9 cellular contexts compared by ENCODE assay signal in the genomic region with DNA sequence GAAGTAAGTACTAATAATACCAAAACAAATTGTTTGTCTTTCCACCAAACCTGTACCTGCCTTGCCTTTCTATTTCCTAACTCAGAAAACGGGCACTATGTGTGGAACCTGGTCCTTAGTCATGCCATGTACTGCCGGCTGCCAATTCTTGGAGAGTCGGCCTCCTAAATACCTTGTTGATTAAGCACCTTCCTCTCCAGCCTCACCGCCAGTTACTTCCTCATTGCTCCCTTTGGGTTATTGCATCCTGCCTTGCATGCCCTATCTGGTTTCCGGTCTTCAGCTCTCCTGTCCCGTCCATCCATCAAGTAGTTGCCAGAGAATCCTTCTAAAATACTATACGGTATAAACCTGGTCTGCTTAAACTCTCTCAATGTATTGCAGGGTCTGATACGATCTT. TPM values are rescaled to one million over a fixed set of nuclear protein-coding genes. Genes with fewer than 3 reads are reported as not detected.
DNase-seq lines count a peak whose midpoint lies in the region; ATAC-seq and TF ChIP-seq lines count a peak whose summit lies in the region.
"Not testable (repeated sequence)": the region's sequence is repeated elsewhere in the genome, so short reads cannot be mapped to it uniquely, and the experiment has no call there.
"Had no signal": no experiment of that assay in that cellular context is flagged by ENCODE, and none has a peak within 500 bp of the region (broad histone marks: within the 10 kb centered on the region; RNA-seq: fewer than 3 reads in every experiment).

No MANE protein-coding gene starts in this region.

- not testable (repeated sequence) for H4K8ac ChIP-seq in neuronal stem cell (ENCODE audit: low read depth, low read length)

- H2BK12ac ChIP-seq in neuronal stem cell (ENCODE audit: low read length) = not testable (repeated sequence)

- intact Hi-C loops in A673 (cut with micrococcal nuclease; ENCODE audit: unreplicated experiment) = not testable (repeated sequence)

- H3K27me3 Mint-ChIP-seq in T-helper 17 cell; activated naive CD8-positive, alpha-beta T cell treated with anti-CD3 and anti-CD28 coated beads for 36 hours: not testable (repeated sequence)

- peaks cover 19% of the 10 kb centered on the region for H3K4me1 Mint-ChIP-seq in T-helper 17 cell
- peaks cover 36% of the 10 kb centered on the region for H3K4me1 Mint-ChIP-seq in activated naive CD8-positive, alpha-beta T cell treated with anti-CD3 and anti-CD28 coated beads for 36 hours

- POLR2A ChIA-PET in A673 (lab: Charles Lee; ENCODE audit: low non-redundant PET) = not testable (repeated sequence)

- not testable (repeated sequence) for BruUV-seq in A673 (replicated peaks; lab: Mats Ljungman, UMichigan)

- peak overlapping the region; percentile 97 for H3K4me3 Mint-ChIP-seq in T-helper 17 cell
- peak overlapping the region; percentile 86 for H3K4me3 Mint-ChIP-seq in activated naive CD8-positive, alpha-beta T cell treated with anti-CD3 and anti-CD28 coated beads for 36 hours

- H3K23ac ChIP-seq in neuronal stem cell (ENCODE audit: low read depth, low read length, poor library complexity) = not testable (repeated sequence)

- H3K79me2 ChIP-seq in KMS-11 (ENCODE audit: insufficient read depth, low read depth); hepatocyte: not testable (repeated sequence)

- not testable (repeated sequence) for H2BK15ac ChIP-seq in neuronal stem cell (ENCODE audit: low read length)

- CTCF ChIA-PET in A673 (lab: Charles Lee) = not testable (repeated sequence)

- H3K27ac ChIP-seq in A673 (ENCODE audit: low read depth, low read length, poor library complexity, severe bottlenecking); KMS-11; hepatocyte; neuronal stem cell (replicated peaks; ENCODE audit: low read length): not testable (repeated sequence)

- not testable (repeated sequence) for H3K9ac ChIP-seq in KMS-11; neuronal stem cell (ENCODE audit: low read depth, low read length, poor library complexity)

- H2BK5ac ChIP-seq in neuronal stem cell (ENCODE audit: low read length) = not testable (repeated sequence)

- not testable (repeated sequence) for H3K9me2 ChIP-seq in hepatocyte (replicated peaks; ENCODE audit: insufficient read depth)

- not testable (repeated sequence) for H3K9me3 Mint-ChIP-seq in activated naive CD8-positive, alpha-beta T cell treated with anti-CD3 and anti-CD28 coated beads for 36 hours

- not testable (repeated sequence) for H2BK120ac ChIP-seq in neuronal stem cell (ENCODE audit: low read depth, low read length)

- H3K4ac ChIP-seq in neuronal stem cell (ENCODE audit: low read length) = not testable (repeated sequence)

- not testable (repeated sequence) for H3K4me1 ChIP-seq in A673 (ENCODE audit: insufficient read depth, low read length, poor library complexity, severe bottlenecking); KMS-11 (ENCODE audit: low read depth, poor library complexity, severe bottlenecking); hepatocyte (ENCODE audit: insufficient read depth); neuronal stem cell (ENCODE audit: control insufficient read depth in 2 of 2, insufficient read depth in 1 of 2, low read depth in 1 of 2, low read length in 2 of 2)

- H3K9me3 ChIP-seq in A673 (ENCODE audit: low read depth, low read length, poor library complexity, severe bottlenecking); T-helper 17 cell (ENCODE audit: control insufficient read depth, low read length, poor library complexity, severe bottlenecking); hepatocyte (ENCODE audit: low read depth); neuronal stem cell (replicated peaks in 1 of 2; ENCODE audit: control insufficient read depth in 2 of 2, insufficient read depth in 1 of 2, low read depth in 1 of 2, low read length in 2 of 2): not testable (repeated sequence)

- not testable (repeated sequence) for DNase-seq in A673 (ENCODE audit: low spot score); T-helper 17 cell; activated naive CD8-positive, alpha-beta T cell treated with anti-CD3 and anti-CD28 coated beads for 36 hours; hepatocyte (ENCODE audit: low spot score); neuronal stem cell (ENCODE audit: low spot score)

- H3K36me3 ChIP-seq in A673 (ENCODE audit: insufficient read depth, low read length, poor library complexity, severe bottlenecking); KMS-11 (ENCODE audit: insufficient read depth); hepatocyte (replicated peaks; ENCODE audit: insufficient read depth, low read depth); neuronal stem cell (replicated peaks in 1 of 2; ENCODE audit: control insufficient read depth in 2 of 2, insufficient read depth in 2 of 2, low read length in 2 of 2): not testable (repeated sequence)

- not testable (repeated sequence) for H3K14ac ChIP-seq in neuronal stem cell (ENCODE audit: low read length)

- peak; percentile 37 for ATAC-seq in GM18907 (IDR thresholded peaks at IDR 0.05; ENCODE audit: unreplicated experiment)
- peak; percentile 25 for ATAC-seq in HG02623 (IDR thresholded peaks at IDR 0.05; ENCODE audit: unreplicated experiment)
- ATAC-seq in T-helper 17 cell = not testable (repeated sequence)

- peak overlapping the region; percentile 62 for H3K4me3 ChIP-seq in A673 (ENCODE audit: low read depth, low read length, poor library complexity, severe bottlenecking)
- peak overlapping the region; percentile 13 for H3K4me3 ChIP-seq in KMS-11 (IDR thresholded peaks at IDR 0.05; ENCODE audit: insufficient read depth, low read depth, low read length)
- not testable (repeated sequence) for H3K4me3 ChIP-seq in hepatocyte; neuronal stem cell (ENCODE audit: low read length in 2 of 2)

- not testable (repeated sequence) for H4K20me1 ChIP-seq in KMS-11 (ENCODE audit: insufficient read depth); hepatocyte (ENCODE audit: insufficient read depth, poor library complexity, severe bottlenecking)

- peak overlapping the region; percentile 97 for H3K27ac Mint-ChIP-seq in T-helper 17 cell
- H3K27ac Mint-ChIP-seq in activated naive CD8-positive, alpha-beta T cell treated with anti-CD3 and anti-CD28 coated beads for 36 hours = peak overlapping the region; percentile 12

- H3K4me2 ChIP-seq in KMS-11 (peak overlapping the region; percentile 62), hepatocyte (peak overlapping the region; percentile 81), neuronal stem cell (ENCODE audit: insufficient read depth, low read length, poor library complexity, severe bottlenecking) (peak overlapping the region; percentile 77)

- H2AFZ ChIP-seq in KMS-11 (ENCODE audit: low read depth); hepatocyte; neuronal stem cell (ENCODE audit: low read length): not testable (repeated sequence)

- not testable (repeated sequence) for H4K91ac ChIP-seq in neuronal stem cell (ENCODE audit: low read depth, low read length, poor library complexity)

- not testable (repeated sequence) for TF ChIP-seq CTCF in A673 (conservative IDR thresholded peaks at IDR 0.05; ENCODE audit: low read depth, low read length); KMS-11 (conservative IDR thresholded peaks at IDR 0.05; ENCODE audit: low read depth, low read length); hepatocyte (IDR thresholded peaks at IDR 0.05; ENCODE audit: poor library complexity)

- not testable (repeated sequence) for H3K18ac ChIP-seq in neuronal stem cell (ENCODE audit: low read length)

- H2AK5ac ChIP-seq in neuronal stem cell (ENCODE audit: low read depth, low read length) = not testable (repeated sequence)

- WGBS in hepatocyte (ENCODE audit: low lambda C conversion rate, missing lambda C conversion rate) = 74% methylated on average over 8 of the region's 8 CpGs
- no CpG with 5 or more reads among the region's 8 CpGs for WGBS in neuronal stem cell (ENCODE audit: extremely low coverage in 2 of 2, insufficient read length in 2 of 2, insufficient replicate concordance in 1 of 2), 2 donors

- not testable (repeated sequence) for H3K79me1 ChIP-seq in neuronal stem cell (ENCODE audit: low read depth, low read length)

- H3K36me3 Mint-ChIP-seq in T-helper 17 cell (ENCODE audit: low read depth); activated naive CD8-positive, alpha-beta T cell treated with anti-CD3 and anti-CD28 coated beads for 36 hours: not testable (repeated sequence)

- H3K27me3 ChIP-seq in A673 (replicated peaks; ENCODE audit: insufficient read depth, low read depth, low read length, poor library complexity); KMS-11 (ENCODE audit: insufficient read depth, low read depth): not testable (repeated sequence)
- H3K27me3 ChIP-seq in hepatocyte (peaks cover 13% of the 10 kb centered on the region), neuronal stem cell (ENCODE audit: control insufficient read depth in 3 of 3, insufficient read depth in 3 of 3, low read depth in 1 of 3, low read length in 3 of 3) (peaks cover 0 to 15% (median 4%) of the 10 kb centered on the region in 3 experiments)

RNA-seq across cellular contexts. Expression of gene FCGR3B, which starts 8.9 kb away (rescaled TPM):
- total RNA-seq in A673 (2021) (not detected in 2 replicates), T-helper 17 cell (under 1 TPM in 1 of 2 donors, not detected in 1; 0.37 TPM), hepatocyte (not detected in 2 replicates)
- total RNA-seq in activated naive CD8-positive, alpha-beta T cell treated with anti-CD3 and anti-CD28 coated beads for 36 hours = not detected
- 0.40 TPM in 1 of 2 replicates, not detected in the other for polyA plus RNA-seq in hepatocyte
- polyA plus RNA-seq in neuronal stem cell (2013, experiment 1 of 2) = not detected
- polyA plus RNA-seq in neuronal stem cell (2013, experiment 2 of 2) = not detected
- total RNA-seq: lung microvascular endothelial cell had no signal

RNA-seq across cellular contexts. Expression of gene FCGR2B, which starts 40.9 kb away (rescaled TPM):
- total RNA-seq in A673 (2021) (not detected in 2 replicates), T-helper 17 cell (1 to 10 TPM; 2.6 to 2.9 TPM), hepatocyte (0.52 TPM in 1 of 2 replicates, not detected in the other)
- under 1 TPM; 0.20 to 0.25 TPM for total RNA-seq in activated naive CD8-positive, alpha-beta T cell treated with anti-CD3 and anti-CD28 coated beads for 36 hours
- not detected in 2 replicates for polyA plus RNA-seq in hepatocyte
- polyA plus RNA-seq in neuronal stem cell (2013, experiment 1 of 2) = 0.01 TPM
- 0.07 TPM for polyA plus RNA-seq in neuronal stem cell (2013, experiment 2 of 2)
- total RNA-seq: lung microvascular endothelial cell had no signal
